1 cellular context compared by ENCODE assay signal in the genomic region with DNA sequence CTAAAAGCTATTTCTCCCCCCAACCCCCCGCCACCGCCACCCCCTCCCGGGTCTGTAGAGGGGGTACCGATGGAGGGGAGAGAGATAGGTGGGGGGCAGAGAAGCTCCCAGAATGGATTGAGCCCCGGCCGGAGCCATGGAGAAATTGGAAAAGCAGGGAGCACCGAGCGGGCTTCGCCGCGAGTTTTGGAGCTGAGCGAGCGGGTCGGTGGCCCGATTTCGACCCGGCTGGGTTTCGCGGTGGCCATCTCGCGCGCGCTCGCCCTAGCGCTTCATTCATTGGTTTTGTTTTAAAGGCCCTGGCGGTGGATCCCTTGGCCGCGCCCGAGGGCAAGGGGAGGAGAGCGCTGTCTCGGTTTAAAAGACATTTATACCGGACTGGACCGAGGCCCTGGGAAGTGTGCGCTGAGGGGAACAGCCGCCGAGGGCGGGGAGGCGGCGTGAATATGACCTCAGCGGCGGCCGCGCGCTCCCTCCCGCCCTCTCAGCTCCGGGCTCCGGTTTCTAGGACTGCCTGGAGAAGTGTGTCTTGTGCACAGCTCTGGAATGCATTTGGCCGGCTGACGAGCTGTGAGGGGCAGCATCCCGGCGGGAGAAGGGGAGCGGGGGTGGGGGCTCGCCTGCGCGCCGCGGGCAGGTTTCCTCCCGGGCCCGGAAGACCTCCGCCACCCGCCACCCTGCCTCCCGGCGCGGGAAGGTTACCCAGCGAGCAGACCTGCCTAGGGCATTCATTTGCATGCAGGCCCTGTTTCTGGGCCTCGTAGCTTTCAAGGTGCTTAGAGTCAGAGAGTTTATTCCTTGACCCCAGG.
TF ChIP-seq lines count a peak whose summit lies in the region.

No MANE protein-coding gene starts in this region.

TF ChIP-seq in HEK293, 187 proteins besides CTCF, POLR2A, EP300 and RAD21 (continued from another document and continues in another):
- TF ChIP-seq, protein P1, sequence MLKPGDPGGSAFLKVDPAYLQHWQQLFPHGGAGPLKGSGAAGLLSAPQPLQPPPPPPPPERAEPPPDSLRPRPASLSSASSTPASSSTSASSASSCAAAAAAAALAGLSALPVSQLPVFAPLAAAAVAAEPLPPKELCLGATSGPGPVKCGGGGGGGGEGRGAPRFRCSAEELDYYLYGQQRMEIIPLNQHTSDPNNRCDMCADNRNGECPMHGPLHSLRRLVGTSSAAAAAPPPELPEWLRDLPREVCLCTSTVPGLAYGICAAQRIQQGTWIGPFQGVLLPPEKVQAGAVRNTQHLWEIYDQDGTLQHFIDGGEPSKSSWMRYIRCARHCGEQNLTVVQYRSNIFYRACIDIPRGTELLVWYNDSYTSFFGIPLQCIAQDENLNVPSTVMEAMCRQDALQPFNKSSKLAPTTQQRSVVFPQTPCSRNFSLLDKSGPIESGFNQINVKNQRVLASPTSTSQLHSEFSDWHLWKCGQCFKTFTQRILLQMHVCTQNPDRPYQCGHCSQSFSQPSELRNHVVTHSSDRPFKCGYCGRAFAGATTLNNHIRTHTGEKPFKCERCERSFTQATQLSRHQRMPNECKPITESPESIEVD (tag by site-specific recombination; IDR thresholded peaks at IDR 0.05), result no peak
- no peak for TF ChIP-seq ZNF777 (tag by site-specific recombination; IDR thresholded peaks at IDR 0.05; ENCODE audit: borderline replicate concordance)
- TF ChIP-seq, protein P2, sequence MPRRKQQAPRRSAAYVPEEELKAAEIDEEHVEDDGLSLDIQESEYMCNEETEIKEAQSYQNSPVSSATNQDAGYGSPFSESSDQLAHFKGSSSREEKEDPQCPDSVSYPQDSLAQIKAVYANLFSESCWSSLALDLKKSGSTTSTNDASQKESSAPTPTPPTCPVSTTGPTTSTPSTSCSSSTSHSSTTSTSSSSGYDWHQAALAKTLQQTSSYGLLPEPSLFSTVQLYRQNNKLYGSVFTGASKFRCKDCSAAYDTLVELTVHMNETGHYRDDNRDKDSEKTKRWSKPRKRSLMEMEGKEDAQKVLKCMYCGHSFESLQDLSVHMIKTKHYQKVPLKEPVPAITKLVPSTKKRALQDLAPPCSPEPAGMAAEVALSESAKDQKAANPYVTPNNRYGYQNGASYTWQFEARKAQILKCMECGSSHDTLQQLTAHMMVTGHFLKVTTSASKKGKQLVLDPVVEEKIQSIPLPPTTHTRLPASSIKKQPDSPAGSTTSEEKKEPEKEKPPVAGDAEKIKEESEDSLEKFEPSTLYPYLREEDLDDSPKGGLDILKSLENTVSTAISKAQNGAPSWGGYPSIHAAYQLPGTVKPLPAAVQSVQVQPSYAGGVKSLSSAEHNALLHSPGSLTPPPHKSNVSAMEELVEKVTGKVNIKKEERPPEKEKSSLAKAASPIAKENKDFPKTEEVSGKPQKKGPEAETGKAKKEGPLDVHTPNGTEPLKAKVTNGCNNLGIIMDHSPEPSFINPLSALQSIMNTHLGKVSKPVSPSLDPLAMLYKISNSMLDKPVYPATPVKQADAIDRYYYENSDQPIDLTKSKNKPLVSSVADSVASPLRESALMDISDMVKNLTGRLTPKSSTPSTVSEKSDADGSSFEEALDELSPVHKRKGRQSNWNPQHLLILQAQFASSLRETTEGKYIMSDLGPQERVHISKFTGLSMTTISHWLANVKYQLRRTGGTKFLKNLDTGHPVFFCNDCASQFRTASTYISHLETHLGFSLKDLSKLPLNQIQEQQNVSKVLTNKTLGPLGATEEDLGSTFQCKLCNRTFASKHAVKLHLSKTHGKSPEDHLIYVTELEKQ (tag by site-specific recombination; IDR thresholded peaks at IDR 0.05; ENCODE audit: borderline replicate concordance), result no peak
- TF ChIP-seq RBAK (tag by site-specific recombination; IDR thresholded peaks at IDR 0.05), result no peak
- TF ChIP-seq ZNF670 (tag by site-specific recombination; IDR thresholded peaks at IDR 0.05; ENCODE audit: low read depth), result no peak
- TF ChIP-seq, protein P3, sequence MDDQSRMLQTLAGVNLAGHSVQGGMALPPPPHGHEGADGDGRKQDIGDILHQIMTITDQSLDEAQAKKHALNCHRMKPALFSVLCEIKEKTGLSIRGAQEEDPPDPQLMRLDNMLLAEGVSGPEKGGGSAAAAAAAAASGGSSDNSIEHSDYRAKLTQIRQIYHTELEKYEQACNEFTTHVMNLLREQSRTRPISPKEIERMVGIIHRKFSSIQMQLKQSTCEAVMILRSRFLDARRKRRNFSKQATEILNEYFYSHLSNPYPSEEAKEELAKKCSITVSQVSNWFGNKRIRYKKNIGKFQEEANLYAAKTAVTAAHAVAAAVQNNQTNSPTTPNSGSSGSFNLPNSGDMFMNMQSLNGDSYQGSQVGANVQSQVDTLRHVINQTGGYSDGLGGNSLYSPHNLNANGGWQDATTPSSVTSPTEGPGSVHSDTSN (CRISPR knock-in tag; IDR thresholded peaks at IDR 0.05), result no peak
- no peak for TF ChIP-seq ZNF837 (tag by site-specific recombination; IDR thresholded peaks at IDR 0.05)
- TF ChIP-seq, protein P4, sequence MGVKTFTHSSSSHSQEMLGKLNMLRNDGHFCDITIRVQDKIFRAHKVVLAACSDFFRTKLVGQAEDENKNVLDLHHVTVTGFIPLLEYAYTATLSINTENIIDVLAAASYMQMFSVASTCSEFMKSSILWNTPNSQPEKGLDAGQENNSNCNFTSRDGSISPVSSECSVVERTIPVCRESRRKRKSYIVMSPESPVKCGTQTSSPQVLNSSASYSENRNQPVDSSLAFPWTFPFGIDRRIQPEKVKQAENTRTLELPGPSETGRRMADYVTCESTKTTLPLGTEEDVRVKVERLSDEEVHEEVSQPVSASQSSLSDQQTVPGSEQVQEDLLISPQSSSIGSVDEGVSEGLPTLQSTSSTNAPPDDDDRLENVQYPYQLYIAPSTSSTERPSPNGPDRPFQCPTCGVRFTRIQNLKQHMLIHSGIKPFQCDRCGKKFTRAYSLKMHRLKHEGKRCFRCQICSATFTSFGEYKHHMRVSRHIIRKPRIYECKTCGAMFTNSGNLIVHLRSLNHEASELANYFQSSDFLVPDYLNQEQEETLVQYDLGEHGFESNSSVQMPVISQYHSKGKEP (tag by site-specific recombination; IDR thresholded peaks at IDR 0.05), result no peak
- TF ChIP-seq ZFP41 (tag by site-specific recombination; IDR thresholded peaks at IDR 0.05; ENCODE audit: borderline replicate concordance), result no peak
- no peak for TF ChIP-seq ZNF114 (tag by site-specific recombination; IDR thresholded peaks at IDR 0.05)
- no peak for TF ChIP-seq TRIM28 (IDR thresholded peaks at IDR 0.05; ENCODE audit: borderline replicate concordance, low read length)
- no peak for TF ChIP-seq ZFP3 (tag by site-specific recombination; IDR thresholded peaks at IDR 0.05; ENCODE audit: low read depth)
- no peak for TF ChIP-seq ZNF223 (tag by site-specific recombination; IDR thresholded peaks at IDR 0.05)
- TF ChIP-seq, protein P5, sequence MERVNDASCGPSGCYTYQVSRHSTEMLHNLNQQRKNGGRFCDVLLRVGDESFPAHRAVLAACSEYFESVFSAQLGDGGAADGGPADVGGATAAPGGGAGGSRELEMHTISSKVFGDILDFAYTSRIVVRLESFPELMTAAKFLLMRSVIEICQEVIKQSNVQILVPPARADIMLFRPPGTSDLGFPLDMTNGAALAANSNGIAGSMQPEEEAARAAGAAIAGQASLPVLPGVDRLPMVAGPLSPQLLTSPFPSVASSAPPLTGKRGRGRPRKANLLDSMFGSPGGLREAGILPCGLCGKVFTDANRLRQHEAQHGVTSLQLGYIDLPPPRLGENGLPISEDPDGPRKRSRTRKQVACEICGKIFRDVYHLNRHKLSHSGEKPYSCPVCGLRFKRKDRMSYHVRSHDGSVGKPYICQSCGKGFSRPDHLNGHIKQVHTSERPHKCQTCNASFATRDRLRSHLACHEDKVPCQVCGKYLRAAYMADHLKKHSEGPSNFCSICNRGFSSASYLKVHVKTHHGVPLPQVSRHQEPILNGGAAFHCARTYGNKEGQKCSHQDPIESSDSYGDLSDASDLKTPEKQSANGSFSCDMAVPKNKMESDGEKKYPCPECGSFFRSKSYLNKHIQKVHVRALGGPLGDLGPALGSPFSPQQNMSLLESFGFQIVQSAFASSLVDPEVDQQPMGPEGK (tag by site-specific recombination; IDR thresholded peaks at IDR 0.05), result peak; percentile 93
- TF ChIP-seq YY1 (tag by site-specific recombination; IDR thresholded peaks at IDR 0.05), result peak; percentile 62
- TF ChIP-seq ZNF600 (tag by site-specific recombination; IDR thresholded peaks at IDR 0.05), result peak; percentile 75
- TF ChIP-seq ZBTB21 (tag by site-specific recombination; IDR thresholded peaks at IDR 0.05), result no peak
- TF ChIP-seq ZNF138 (tag by site-specific recombination; IDR thresholded peaks at IDR 0.05; ENCODE audit: borderline replicate concordance), result no peak
- TF ChIP-seq, protein P6, sequence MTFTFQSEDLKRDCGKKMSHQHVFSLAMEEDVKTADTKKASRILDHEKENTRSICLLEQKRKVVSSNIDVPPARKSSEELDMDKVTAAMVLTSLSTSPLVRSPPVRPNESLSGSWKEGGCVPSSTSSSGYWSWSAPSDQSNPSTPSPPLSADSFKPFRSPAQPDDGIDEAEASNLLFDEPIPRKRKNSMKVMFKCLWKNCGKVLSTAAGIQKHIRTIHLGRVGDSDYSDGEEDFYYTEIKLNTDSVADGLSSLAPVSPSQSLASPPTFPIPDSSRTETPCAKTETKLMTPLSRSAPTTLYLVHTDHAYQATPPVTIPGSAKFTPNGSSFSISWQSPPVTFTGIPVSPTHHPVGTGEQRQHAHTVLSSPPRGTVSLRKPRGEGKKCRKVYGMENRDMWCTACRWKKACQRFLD (tag by site-specific recombination; IDR thresholded peaks at IDR 0.05), result no peak
- peak; percentile 75 for TF ChIP-seq ZBTB48 (tag by site-specific recombination; IDR thresholded peaks at IDR 0.05)
- no peak for TF ChIP-seq ZNF324 (tag by site-specific recombination; IDR thresholded peaks at IDR 0.05)
- TF ChIP-seq ZNF501 (tag by site-specific recombination; IDR thresholded peaks at IDR 0.05), result peak; percentile 96; the same call in 1 of the 2 replicates
- no peak; the same call in 1 of the 2 replicates for TF ChIP-seq ZNF660 (tag by site-specific recombination; IDR thresholded peaks at IDR 0.05)
- TF ChIP-seq KLF1 (tag by site-specific recombination; IDR thresholded peaks at IDR 0.05), result peak; percentile 85
- TF ChIP-seq, protein P7, sequence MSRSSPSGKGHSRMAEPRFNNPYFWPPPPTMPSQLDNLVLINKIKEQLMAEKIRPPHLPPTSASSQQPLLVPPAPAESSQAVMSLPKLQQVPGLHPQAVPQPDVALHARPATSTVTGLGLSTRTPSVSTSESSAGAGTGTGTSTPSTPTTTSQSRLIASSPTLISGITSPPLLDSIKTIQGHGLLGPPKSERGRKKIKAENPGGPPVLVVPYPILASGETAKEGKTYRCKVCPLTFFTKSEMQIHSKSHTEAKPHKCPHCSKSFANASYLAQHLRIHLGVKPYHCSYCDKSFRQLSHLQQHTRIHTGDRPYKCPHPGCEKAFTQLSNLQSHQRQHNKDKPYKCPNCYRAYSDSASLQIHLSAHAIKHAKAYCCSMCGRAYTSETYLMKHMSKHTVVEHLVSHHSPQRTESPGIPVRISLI (tag by site-specific recombination; IDR thresholded peaks at IDR 0.05), result no peak; the same call in 1 of the 2 replicates
- TF ChIP-seq ZNF132 (tag by site-specific recombination; IDR thresholded peaks at IDR 0.05; ENCODE audit: borderline replicate concordance), result no peak
- peak; percentile 89 for TF ChIP-seq GLIS1 (tag by site-specific recombination; IDR thresholded peaks at IDR 0.05)
- TF ChIP-seq ZNF16 (tag by site-specific recombination; IDR thresholded peaks at IDR 0.05; ENCODE audit: low read depth), result no peak
- TF ChIP-seq HOXA7 (CRISPR knock-in tag; IDR thresholded peaks at IDR 0.05; ENCODE audit: borderline replicate concordance), result no peak
- 0 out of 2 replicates have a peak, but pooled peaks have one; percentile 8 for TF ChIP-seq ZNF239 (tag by site-specific recombination; IDR thresholded peaks at IDR 0.05)
- TF ChIP-seq ZNF366 (tag by site-specific recombination; conservative IDR thresholded peaks at IDR 0.05), result peak; percentile 75
- TF ChIP-seq ZNF610 (tag by site-specific recombination; IDR thresholded peaks at IDR 0.05; ENCODE audit: borderline replicate concordance), result no peak
- no peak for TF ChIP-seq ZNF624 (tag by site-specific recombination; IDR thresholded peaks at IDR 0.05)
- TF ChIP-seq ZNF302 (tag by site-specific recombination; IDR thresholded peaks at IDR 0.05; ENCODE audit: low read depth), result no peak
- TF ChIP-seq, protein P8, sequence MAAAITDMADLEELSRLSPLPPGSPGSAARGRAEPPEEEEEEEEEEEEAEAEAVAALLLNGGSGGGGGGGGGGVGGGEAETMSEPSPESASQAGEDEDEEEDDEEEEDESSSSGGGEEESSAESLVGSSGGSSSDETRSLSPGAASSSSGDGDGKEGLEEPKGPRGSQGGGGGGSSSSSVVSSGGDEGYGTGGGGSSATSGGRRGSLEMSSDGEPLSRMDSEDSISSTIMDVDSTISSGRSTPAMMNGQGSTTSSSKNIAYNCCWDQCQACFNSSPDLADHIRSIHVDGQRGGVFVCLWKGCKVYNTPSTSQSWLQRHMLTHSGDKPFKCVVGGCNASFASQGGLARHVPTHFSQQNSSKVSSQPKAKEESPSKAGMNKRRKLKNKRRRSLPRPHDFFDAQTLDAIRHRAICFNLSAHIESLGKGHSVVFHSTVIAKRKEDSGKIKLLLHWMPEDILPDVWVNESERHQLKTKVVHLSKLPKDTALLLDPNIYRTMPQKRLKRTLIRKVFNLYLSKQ (tag by site-specific recombination; IDR thresholded peaks at IDR 0.05; ENCODE audit: borderline replicate concordance), result no peak
- no peak for TF ChIP-seq SETDB1 (IDR thresholded peaks at IDR 0.05; ENCODE audit: insufficient read length, low read length)
- TF ChIP-seq, protein P9, sequence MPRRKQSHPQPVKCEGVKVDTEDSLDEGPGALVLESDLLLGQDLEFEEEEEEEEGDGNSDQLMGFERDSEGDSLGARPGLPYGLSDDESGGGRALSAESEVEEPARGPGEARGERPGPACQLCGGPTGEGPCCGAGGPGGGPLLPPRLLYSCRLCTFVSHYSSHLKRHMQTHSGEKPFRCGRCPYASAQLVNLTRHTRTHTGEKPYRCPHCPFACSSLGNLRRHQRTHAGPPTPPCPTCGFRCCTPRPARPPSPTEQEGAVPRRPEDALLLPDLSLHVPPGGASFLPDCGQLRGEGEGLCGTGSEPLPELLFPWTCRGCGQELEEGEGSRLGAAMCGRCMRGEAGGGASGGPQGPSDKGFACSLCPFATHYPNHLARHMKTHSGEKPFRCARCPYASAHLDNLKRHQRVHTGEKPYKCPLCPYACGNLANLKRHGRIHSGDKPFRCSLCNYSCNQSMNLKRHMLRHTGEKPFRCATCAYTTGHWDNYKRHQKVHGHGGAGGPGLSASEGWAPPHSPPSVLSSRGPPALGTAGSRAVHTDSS (tag by site-specific recombination; IDR thresholded peaks at IDR 0.05), result 0 out of 2 replicates have a peak, but pooled peaks have one; percentile 9
- TF ChIP-seq, protein P10, sequence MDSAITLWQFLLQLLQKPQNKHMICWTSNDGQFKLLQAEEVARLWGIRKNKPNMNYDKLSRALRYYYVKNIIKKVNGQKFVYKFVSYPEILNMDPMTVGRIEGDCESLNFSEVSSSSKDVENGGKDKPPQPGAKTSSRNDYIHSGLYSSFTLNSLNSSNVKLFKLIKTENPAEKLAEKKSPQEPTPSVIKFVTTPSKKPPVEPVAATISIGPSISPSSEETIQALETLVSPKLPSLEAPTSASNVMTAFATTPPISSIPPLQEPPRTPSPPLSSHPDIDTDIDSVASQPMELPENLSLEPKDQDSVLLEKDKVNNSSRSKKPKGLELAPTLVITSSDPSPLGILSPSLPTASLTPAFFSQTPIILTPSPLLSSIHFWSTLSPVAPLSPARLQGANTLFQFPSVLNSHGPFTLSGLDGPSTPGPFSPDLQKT (IDR thresholded peaks at IDR 0.05; ENCODE audit: borderline replicate concordance, low read depth, low read length), result no peak
- TF ChIP-seq ZNF292 (tag by site-specific recombination; IDR thresholded peaks at IDR 0.05; ENCODE audit: borderline replicate concordance, low read depth), result no peak
- TF ChIP-seq ZNF654 (tag by site-specific recombination; IDR thresholded peaks at IDR 0.05; ENCODE audit: low read depth), result no peak
